19 cellular contexts compared by ENCODE assay signal in genomic region chr2:126914811-126915500, GRCh38. TPM values are rescaled to one million over a fixed set of nuclear protein-coding genes. Genes with fewer than 3 reads are reported as not detected.
"Had no signal": no experiment of that assay in that cellular context is flagged by ENCODE, and none has a peak within 500 bp of the region (broad histone marks: within the 10 kb centered on the region; RNA-seq: fewer than 3 reads in every experiment).

No MANE protein-coding gene starts in this region.

- H3K4me3 Mint-ChIP-seq: activated CD4-positive, alpha-beta T cell treated with anti-CD3 and anti-CD28 coated beads, Interleukin-2, amount 10 ng/mL, durations not matched to agents 7 days and 5 days; activated naive CD8-positive, alpha-beta T cell treated with anti-CD3 and anti-CD28 coated beads for 36 hours; activated T-cell treated with anti-CD3 and anti-CD28 coated beads, Interleukin-2, amount 50 U/mL, for 24 hours had no signal

- H3K9me3 ChIP-seq: suprapubic skin, upper lobe of left lung had no signal

- H3K4me3 ChIP-seq: hepatocyte, suprapubic skin, upper lobe of left lung had no signal

- H3K79me2 ChIP-seq: hepatocyte had no signal

- H3K9me3 Mint-ChIP-seq: activated CD4-positive, alpha-beta T cell treated with anti-CD3 and anti-CD28 coated beads, Interleukin-2, amount 10 ng/mL, durations not matched to agents 7 days and 5 days; activated naive CD8-positive, alpha-beta T cell treated with anti-CD3 and anti-CD28 coated beads for 36 hours had no signal

- H3K36me3 Mint-ChIP-seq: activated naive CD8-positive, alpha-beta T cell treated with anti-CD3 and anti-CD28 coated beads for 36 hours had no signal

- H3K27ac ChIP-seq: brain microvascular endothelial cell, hepatocyte, suprapubic skin, upper lobe of left lung had no signal

- DNase-seq: activated CD4-positive, alpha-beta T cell treated with anti-CD3 and anti-CD28 coated beads, Interleukin-2, amount 10 ng/mL, durations not matched to agents 7 days and 5 days; activated CD4-positive, CD25-positive, alpha-beta regulatory T cell; activated gamma-delta T cell treated with Interleukin-2 at 50 U/mL for 16 hours; activated naive CD8-positive, alpha-beta T cell treated with anti-CD3 and anti-CD28 coated beads for 36 hours; activated T-cell treated with anti-CD3 and anti-CD28 coated beads, Interleukin-2, amount 50 U/mL, for 24 hours; brain microvascular endothelial cell; foreskin melanocyte; mesendoderm; right cardiac atrium; stimulated activated naive CD8-positive, alpha-beta T cell treated with anti-CD3 and anti-CD28 coated beads, Interleukin-15, Interleukin-2, amounts not matched to agents 100 U/mL and 50 U/mL, for 24 hours; T-helper 2 cell had no signal

- H3K4me2 ChIP-seq: hepatocyte had no signal

- H3K27ac Mint-ChIP-seq: activated CD4-positive, alpha-beta T cell treated with anti-CD3 and anti-CD28 coated beads, Interleukin-2, amount 10 ng/mL, durations not matched to agents 7 days and 5 days; activated naive CD8-positive, alpha-beta T cell treated with anti-CD3 and anti-CD28 coated beads for 36 hours; activated T-cell treated with anti-CD3 and anti-CD28 coated beads, Interleukin-2, amount 50 U/mL, for 24 hours; progenitor cell of endocrine pancreas had no signal

- H3K36me3 ChIP-seq: brain microvascular endothelial cell, suprapubic skin, upper lobe of left lung had no signal

- H3K27me3 ChIP-seq: brain microvascular endothelial cell, hepatocyte, suprapubic skin, upper lobe of left lung had no signal

- H2AFZ ChIP-seq: hepatocyte had no signal

- H3K4me1 ChIP-seq: suprapubic skin, upper lobe of left lung had no signal

- ATAC-seq: right cardiac atrium; stimulated activated naive CD8-positive, alpha-beta T cell treated with anti-CD3 and anti-CD28 coated beads, Interleukin-15, Interleukin-2, amounts not matched to agents 100 U/mL and 50 U/mL, for 24 hours had no signal

- H3K4me1 Mint-ChIP-seq: activated CD4-positive, alpha-beta T cell treated with anti-CD3 and anti-CD28 coated beads, Interleukin-2, amount 10 ng/mL, durations not matched to agents 7 days and 5 days; activated naive CD8-positive, alpha-beta T cell treated with anti-CD3 and anti-CD28 coated beads for 36 hours had no signal

RNA-seq across cellular contexts. Expression of gene TEX51, which starts 16.3 kb away (rescaled TPM):
- total RNA-seq: activated CD4-positive, alpha-beta T cell treated with anti-CD3 and anti-CD28 coated beads, Interleukin-2, amount 10 ng/mL, durations not matched to agents 7 days and 5 days; activated naive CD8-positive, alpha-beta T cell treated with anti-CD3 and anti-CD28 coated beads for 36 hours; chondrocyte; endothelial cell of umbilical vein; hepatocyte; kidney epithelial cell; liver; progenitor cell of endocrine pancreas; right cardiac atrium; suprapubic skin; upper lobe of left lung had no signal
